ENCODE assay signal across 17 cellular contexts in the genomic region with DNA sequence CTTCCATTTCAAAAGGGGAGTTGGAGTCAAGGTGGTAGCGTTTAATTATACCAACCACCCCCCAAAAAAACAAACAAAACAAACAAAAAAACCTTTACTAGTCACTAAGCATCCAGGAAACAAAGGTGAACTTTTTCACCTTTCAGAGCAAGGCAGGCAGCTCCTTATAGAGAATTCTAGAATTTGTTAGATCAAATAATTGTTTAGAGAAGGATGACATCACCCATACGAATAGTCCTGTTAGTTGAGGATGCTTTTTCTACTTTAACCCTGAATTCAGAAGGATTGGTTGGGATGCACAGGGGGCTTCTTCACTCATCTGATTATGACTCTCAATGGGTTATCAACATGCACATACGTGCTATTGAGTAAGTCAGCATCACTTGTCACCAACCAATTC. TPM values are rescaled to one million over a fixed set of nuclear protein-coding genes. Genes with fewer than 3 reads are reported as not detected.
A peak's percentile ranks its signal among the peaks of the same experiment; 100 is the strongest.
DNase-seq lines count a peak whose midpoint lies in the region; ATAC-seq and TF ChIP-seq lines count a peak whose summit lies in the region.
"Had no signal": no experiment of that assay in that cellular context is flagged by ENCODE, and none has a peak within 500 bp of the region (broad histone marks: within the 10 kb centered on the region; RNA-seq: fewer than 3 reads in every experiment).

No MANE protein-coding gene starts in this region.

- H3K36me3 Mint-ChIP-seq in CD4-positive, CD25-positive, alpha-beta regulatory T cell: peaks cover 16% of the 10 kb centered on the region
- H3K36me3 Mint-ChIP-seq in GM23338 (ENCODE audit: low read depth) (peaks cover 63% of the 10 kb centered on the region), brain (peaks cover 47% of the 10 kb centered on the region), nephron progenitor cell (ENCODE audit: low read depth) (peaks cover 33% of the 10 kb centered on the region)

- H3K27me3 ChIP-seq in CD4-positive, CD25-positive, alpha-beta regulatory T cell (ENCODE audit: control insufficient read depth, insufficient read depth, low read length): no peaks in the 10 kb centered on the region
- no peaks in the 10 kb centered on the region for H3K27me3 ChIP-seq in GM23338 (ENCODE audit: insufficient read depth)
- H3K27me3 ChIP-seq: foreskin keratinocyte had no signal

- H3K9me2 ChIP-seq in GM23338 (ENCODE audit: insufficient read depth): no peaks in the 10 kb centered on the region

- in situ Hi-C loops in ACHN (cut with HindIII; ENCODE audit: low pct_ligation_motif_present, low pct_unique_long_range_greater_than_20kb, low sequenced_read_pairs): no loop called here

- H3K36me3 ChIP-seq in CD4-positive, CD25-positive, alpha-beta regulatory T cell (ENCODE audit: control insufficient read depth, insufficient read depth, low read length): peaks cover 43% of the 10 kb centered on the region
- H3K36me3 ChIP-seq in GM23338 (ENCODE audit: insufficient read depth): no peaks in the 10 kb centered on the region

- H3K4me3 Mint-ChIP-seq in CD4-positive, CD25-positive, alpha-beta regulatory T cell: peak overlapping the region in 2 of 4 donors; percentile 17 to 91
- H3K4me3 Mint-ChIP-seq in GM23338 (peak overlapping the region; percentile 9; the same call in 2 of the 3 replicates), brain (peak overlapping the region; percentile 5 to 100 (median 36)), nephron progenitor cell (peak overlapping the region; percentile 64)

- no peaks in the 10 kb centered on the region for H3K27me3 Mint-ChIP-seq in CD4-positive, CD25-positive, alpha-beta regulatory T cell
- H3K27me3 Mint-ChIP-seq in GM23338 (ENCODE audit: insufficient read depth, low read depth, poor library complexity) (peaks cover 21% of the 10 kb centered on the region), brain (peaks cover 11% of the 10 kb centered on the region), nephron progenitor cell (ENCODE audit: low read depth, poor library complexity) (no peaks in the 10 kb centered on the region)

- peaks cover 0 to 3% (median 0%) of the 10 kb centered on the region in 7 donors for H3K9me3 Mint-ChIP-seq in CD4-positive, CD25-positive, alpha-beta regulatory T cell
- H3K9me3 Mint-ChIP-seq in GM23338 (no peaks in the 10 kb centered on the region), brain (no peaks in the 10 kb centered on the region), nephron progenitor cell (no peaks in the 10 kb centered on the region)

- peak overlapping the region; percentile 59 to 87 (median 76) for H3K27ac Mint-ChIP-seq in CD4-positive, CD25-positive, alpha-beta regulatory T cell
- H3K27ac Mint-ChIP-seq in GM23338: no peak overlapping the region
- H3K27ac Mint-ChIP-seq in brain: peak overlapping the region in 3 of 5 experiments; percentile 16 to 100 (median 35)
- peak overlapping the region; percentile 57 for H3K27ac Mint-ChIP-seq in nephron progenitor cell

- no peaks in the 10 kb centered on the region for H3F3A ChIP-seq in GM23338 (replicated peaks; ENCODE audit: low read depth)

- peaks cover 36% of the 10 kb centered on the region for H3K4me1 ChIP-seq in CD4-positive, CD25-positive, alpha-beta regulatory T cell (ENCODE audit: control insufficient read depth, insufficient read depth, low read length, poor library complexity, severe bottlenecking)
- H3K4me1 ChIP-seq in GM23338 (ENCODE audit: insufficient read depth): peaks cover 84% of the 10 kb centered on the region

- DNase-seq in CD4-positive, CD25-positive, alpha-beta regulatory T cell: no peak
- DNase-seq in GM23338 (ENCODE audit: low spot score) (no peak), nephron progenitor cell (no peak), ACHN (no peak), ecto neural progenitor cell (ENCODE audit: low spot score) (no peak)
- DNase-seq: effector CD4-positive, alpha-beta T cell; foreskin keratinocyte; NCI-H1417 treated with DMSO at 0.1 percent for 48 hours; NCI-H2227 treated with DMSO at 0.1 percent for 48 hours; OCI-M1; stimulated activated CD4-positive, alpha-beta T cell treated with anti-CD3 and anti-CD28 coated beads, Interleukin-4, amount 100 ng/mL, for 24 hours; stimulated activated naive CD4-positive, alpha-beta T cell treated with Interleukin-2 at 50 U/mL for 16 hours had no signal

- peaks cover 37 to 84% (median 61%) of the 10 kb centered on the region in 4 donors for H3K4me1 Mint-ChIP-seq in CD4-positive, CD25-positive, alpha-beta regulatory T cell
- peaks cover 82% of the 10 kb centered on the region for H3K4me1 Mint-ChIP-seq in GM23338
- H3K4me1 Mint-ChIP-seq in brain: peaks cover 92% of the 10 kb centered on the region
- H3K4me1 Mint-ChIP-seq in nephron progenitor cell: peaks cover 93% of the 10 kb centered on the region

- no peak overlapping the region for H3K4me3 ChIP-seq in CD4-positive, CD25-positive, alpha-beta regulatory T cell (ENCODE audit: low read depth, low read length)
- H3K4me3 ChIP-seq in GM23338: no peak overlapping the region

- peak overlapping the region; percentile 62; the same call in 1 of the 2 replicates for H3K4me2 ChIP-seq in GM23338
- H3K4me2 ChIP-seq: KMS-11 had no signal

- peaks cover 94% of the 10 kb centered on the region for H3K79me2 ChIP-seq in GM23338 (replicated peaks; ENCODE audit: insufficient read depth)

- no peak overlapping the region for H2AFZ ChIP-seq in GM23338

- H3K9me3 ChIP-seq in CD4-positive, CD25-positive, alpha-beta regulatory T cell (ENCODE audit: control insufficient read depth in 2 of 2, low read length in 2 of 2): no peaks in the 10 kb centered on the region

- TF ChIP-seq CTCF in GM23338 (conservative IDR thresholded peaks at IDR 0.05; ENCODE audit: low read depth in 2 of 2): no peak
- no peak for TF ChIP-seq CTCF in brain (conservative IDR thresholded peaks at IDR 0.05)
- TF ChIP-seq CTCF in nephron progenitor cell (IDR thresholded peaks at IDR 0.05): no peak

- H4K20me1 ChIP-seq in GM23338 (replicated peaks; ENCODE audit: insufficient read depth): peaks cover 49% of the 10 kb centered on the region

- ATAC-seq in CD4-positive, CD25-positive, alpha-beta regulatory T cell (ENCODE audit: low read depth in 2 of 2): no peak
- ATAC-seq in GM23338 (no peak), GM19023 (IDR thresholded peaks at IDR 0.05; ENCODE audit: unreplicated experiment) (no peak), HG02884 (IDR thresholded peaks at IDR 0.05; ENCODE audit: unreplicated experiment) (no peak)
- ATAC-seq: foreskin keratinocyte had no signal

- peak overlapping the region; percentile 24 for H3K27ac ChIP-seq in CD4-positive, CD25-positive, alpha-beta regulatory T cell (ENCODE audit: insufficient read depth, low read length, poor library complexity, severe bottlenecking)
- H3K27ac ChIP-seq in GM23338 (ENCODE audit: low read depth): peak overlapping the region; percentile 50; the same call in 1 of the 2 replicates
- H3K27ac ChIP-seq: C4-2B, foreskin keratinocyte, KMS-11 had no signal

TF ChIP-seq in GM23338, 12 proteins besides CTCF, POLR2A, EP300 and RAD21 (continues in another document):
- TF ChIP-seq JUNB (IDR thresholded peaks at IDR 0.05; ENCODE audit: unreplicated experiment) (no peak), NANOG (IDR thresholded peaks at IDR 0.05; ENCODE audit: borderline replicate concordance) (no peak)

RNA-seq across cellular contexts. Expression of a gene that starts 44.3 kb away (rescaled TPM):
- total RNA-seq in CD4-positive, CD25-positive, alpha-beta regulatory T cell: 890 TPM
- 100 to 1,000 TPM; 127 to 171 (median 154) TPM for polyA plus RNA-seq in CD4-positive, CD25-positive, alpha-beta regulatory T cell
- 1,032 and 1,042 TPM in 2 replicates for total RNA-seq in GM23338 (2014; rRNA removed; shearing (Covaris generic))
- polyA plus RNA-seq in GM23338 (2016; fragmentation: Nextera tagmentation; extraction: Ambion mirVana) (917 and 940 TPM in 2 replicates), brain (ENCODE audit: insufficient read depth, low read depth, low replicate concordance) (3,328 TPM)

RNA-seq across cellular contexts. Expression of a gene that starts 46.1 kb away (rescaled TPM):
- total RNA-seq in CD4-positive, CD25-positive, alpha-beta regulatory T cell: 0.54 TPM
- not detected for polyA plus RNA-seq in CD4-positive, CD25-positive, alpha-beta regulatory T cell
- 12.1 and 15.0 TPM in 2 replicates for total RNA-seq in GM23338 (2014; rRNA removed; shearing (Covaris generic))
- 11.3 and 12.3 TPM in 2 replicates for polyA plus RNA-seq in GM23338 (2016; fragmentation: Nextera tagmentation; extraction: Ambion mirVana)
- polyA plus RNA-seq in brain (ENCODE audit: insufficient read depth, low read depth, low replicate concordance): not detected

Comparison
In these comparisons a context has a peak if more than half of its experiments do, and no peak if none do; other contexts are left out.
1. RNA of a gene that starts 46.1 kb away (polyA plus RNA-seq): 11.3 to 12.3 TPM in GM23338; not detected in CD4-positive, CD25-positive, alpha-beta regulatory T cell and not detected in brain (single experiment); every median in the first group is over 10 times any median in the second.